8 cellular contexts compared by ENCODE assay signal in the genomic region with DNA sequence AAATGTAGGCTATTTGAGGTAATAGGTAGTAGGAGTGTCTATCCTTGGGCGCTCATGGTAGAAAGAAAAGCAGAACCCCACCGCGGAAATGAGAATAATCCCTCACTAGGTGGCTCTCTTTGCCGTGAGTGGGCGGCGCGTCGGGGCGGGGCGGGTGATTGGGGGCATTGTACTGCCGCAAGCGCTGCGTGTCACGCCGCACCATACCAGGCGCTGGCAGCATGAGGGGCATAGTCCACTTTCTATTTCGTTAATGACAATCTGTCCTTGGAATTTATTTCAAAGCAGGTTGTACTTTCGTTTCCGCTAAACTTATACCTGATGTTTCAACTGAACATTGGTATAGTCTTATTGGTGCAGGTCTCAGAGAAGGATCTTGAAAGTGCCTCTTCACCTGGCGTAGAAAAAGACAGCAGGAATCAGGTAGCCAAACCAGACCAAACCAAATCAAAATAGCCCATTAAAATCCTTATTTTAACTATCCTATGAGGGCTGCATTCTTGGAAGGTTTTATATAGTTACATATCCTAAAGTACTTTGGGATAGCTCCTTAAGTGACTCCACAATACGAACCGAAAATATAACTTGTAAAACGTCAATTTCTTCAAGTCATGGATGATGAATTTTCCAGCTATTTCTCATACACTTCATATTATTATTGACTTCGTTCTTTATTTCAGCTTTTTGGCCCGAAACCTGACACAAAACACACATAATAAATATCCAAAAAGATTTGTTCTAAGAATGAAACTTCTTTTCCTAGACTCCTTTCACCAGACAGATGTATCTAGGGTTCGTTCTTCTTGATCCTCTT. TPM values are rescaled to one million over a fixed set of nuclear protein-coding genes. Genes with fewer than 3 reads are reported as not detected.
DNase-seq lines count a peak whose midpoint lies in the region; ATAC-seq and TF ChIP-seq lines count a peak whose summit lies in the region.

No MANE protein-coding gene starts in this region.

- peak overlapping the region in 2 of 3 donors; percentile 97 to 98 for H3K4me3 Mint-ChIP-seq in T-cell

- peak in 1 of 2 donors; percentile 58 for TF ChIP-seq POLR2A in adrenal gland (IDR thresholded peaks at IDR 0.05)
- peak; percentile 36 for TF ChIP-seq POLR2A in prostate gland (IDR thresholded peaks at IDR 0.05)

- H3K4me3 ChIP-seq in GM08714 (ENCODE audit: low read length) (peak overlapping the region; percentile 86), adrenal gland (peak overlapping the region in 3 of 4 donors; percentile 19 to 87 (median 87)), left ventricle myocardium inferior (peak overlapping the region; percentile 98), prostate gland (peak overlapping the region; percentile 94 to 96), urinary bladder (ENCODE audit: low read depth, low read length) (peak overlapping the region; percentile 79)

- peak overlapping the region; percentile 98 to 100 for H3K27ac Mint-ChIP-seq in T-cell

- H3K9me3 Mint-ChIP-seq in T-cell: no peaks in the 10 kb centered on the region

- CTCF ChIA-PET in T-cell (lab: Charles Lee): interaction anchor here (0.6 to 1.7 kb wide), 8 partner anchors 40 to 214 kb away, joined by 3 to 7 read pairs (median 4); no protein-coding TSS in a partner anchor

- 0 to 1% (median 1%) methylated on average over 26 of the region's 26 CpGs for WGBS in adrenal gland, 4 donors
- 0% methylated on average over 26 of the region's 26 CpGs for WGBS in prostate gland
- WGBS in urinary bladder: under 1% methylated on average over 26 of the region's 26 CpGs

- no peaks in the 10 kb centered on the region for H3K9me3 ChIP-seq in adrenal gland (replicated peaks in 1 of 3)
- no peaks in the 10 kb centered on the region for H3K9me3 ChIP-seq in left ventricle myocardium inferior (replicated peaks)
- H3K9me3 ChIP-seq in prostate gland: no peaks in the 10 kb centered on the region

- POLR2A ChIA-PET in T-cell (lab: Charles Lee): interaction anchor here (0.6 to 1.2 kb wide), 3 partner anchors 54 to 185 kb away, joined by 3 read pairs; no protein-coding TSS in a partner anchor

- peaks cover 7 to 19% of the 10 kb centered on the region in 2 donors for H3K4me1 ChIP-seq in adrenal gland (replicated peaks in 1 of 2)
- H3K4me1 ChIP-seq in left ventricle myocardium inferior: peaks cover 45% of the 10 kb centered on the region
- peaks cover 10% of the 10 kb centered on the region for H3K4me1 ChIP-seq in prostate gland (replicated peaks)
- H3K4me1 ChIP-seq in urinary bladder (ENCODE audit: insufficient read depth): peaks cover 1% of the 10 kb centered on the region

- H3K27me3 ChIP-seq in adrenal gland (no peaks in the 10 kb centered on the region), left ventricle myocardium inferior (ENCODE audit: low read depth) (no peaks in the 10 kb centered on the region), prostate gland (replicated peaks; ENCODE audit: insufficient read depth) (no peaks in the 10 kb centered on the region)

- peak; percentile 84 for DNase-seq in NCI-H146 (lab: John Stamatoyannopoulos, UW)
- DNase-seq in T-cell: peak; percentile 75 to 93 (median 89)
- peak; percentile 84 to 93 (median 87) for DNase-seq in adrenal gland
- peak; percentile 86 for DNase-seq in left ventricle myocardium inferior
- peak; percentile 75 for DNase-seq in prostate gland (ENCODE audit: low spot score)

- ATAC-seq in HG02759 (IDR thresholded peaks at IDR 0.05; ENCODE audit: unreplicated experiment) (peak; percentile 49), T-cell (replicated peaks in 1 of 4) (peak; percentile 53 to 57 (median 56))

- H3K36me3 ChIP-seq in adrenal gland (replicated peaks in 1 of 2): no peaks in the 10 kb centered on the region
- H3K36me3 ChIP-seq in left ventricle myocardium inferior: no peaks in the 10 kb centered on the region
- no peaks in the 10 kb centered on the region for H3K36me3 ChIP-seq in prostate gland
- H3K36me3 ChIP-seq in urinary bladder (ENCODE audit: insufficient read depth): no peaks in the 10 kb centered on the region

- peak; percentile 20 to 62 (median 48) for TF ChIP-seq CTCF in adrenal gland (IDR thresholded peaks at IDR 0.05)
- peak; percentile 73 for TF ChIP-seq CTCF in left ventricle myocardium inferior (IDR thresholded peaks at IDR 0.05; ENCODE audit: borderline replicate concordance)
- peak; percentile 32 to 63 (median 55) for TF ChIP-seq CTCF in prostate gland (IDR thresholded peaks at IDR 0.05)

- H3K27ac ChIP-seq in adrenal gland (peak overlapping the region; percentile 85 to 99 (median 97)), left ventricle myocardium inferior (replicated peaks) (peak overlapping the region; percentile 99), prostate gland (peak overlapping the region; percentile 95 to 96), urinary bladder (ENCODE audit: low read depth) (peak overlapping the region; percentile 97)

- H3K36me3 Mint-ChIP-seq in T-cell: no peaks in the 10 kb centered on the region

- peaks cover 6 to 21% (median 18%) of the 10 kb centered on the region in 3 donors for H3K4me1 Mint-ChIP-seq in T-cell

- intact Hi-C loops in adrenal gland (cut with DNase I) (loop anchor here in 1 of 2 donors (5.0 kb wide), 1 partner anchor 157 kb away; no protein-coding TSS in a partner anchor), left ventricle myocardium inferior (cut with micrococcal nuclease) (loop anchor here (10.0 kb wide), 1 partner anchor 164 kb away; a partner anchor contains a TSS), prostate gland (cut with DNase I) (loop anchor here (5.0 to 10.0 kb wide), 4 partner anchors 77 to 444 kb away; a partner anchor contains a TSS)

- H3K27me3 Mint-ChIP-seq in T-cell: no peaks in the 10 kb centered on the region

RNA-seq across cellular contexts. Expression of a gene that starts 1.9 kb away (rescaled TPM):
- total RNA-seq in T-cell (10 to 100 TPM; 52.6 to 59.0 (median 54.6) TPM), adrenal gland (10 to 100 TPM; 29.0 to 54.4 (median 39.5) TPM), left ventricle myocardium inferior (41.6 TPM), prostate gland (10 to 100 TPM; 60.9 to 92.8 TPM), urinary bladder (47.5 TPM)
- polyA plus RNA-seq in adrenal gland (10 to 100 TPM; 15.4 to 49.9 (median 21.4) TPM), urinary bladder (23.6 TPM)

RNA-seq across cellular contexts. Expression of a gene that starts 52.2 kb away (rescaled TPM):
- total RNA-seq in T-cell (under 1 TPM in 1 of 5 donors, not detected in 4; 0.16 TPM), adrenal gland (1 to 10 TPM in 5 of 8 donors, under 1 TPM in 3; 0.35 to 6.0 (median 2.9) TPM), left ventricle myocardium inferior (3.4 TPM), prostate gland (10 to 100 TPM in 1 of 2 donors, under 1 TPM in 1; 0.27 to 41.0 TPM), urinary bladder (2.4 TPM)
- polyA plus RNA-seq in adrenal gland (1 to 10 TPM in 2 of 3 donors, under 1 TPM in 1; 0.51 to 6.1 (median 4.2) TPM), urinary bladder (1.4 TPM)

Comparison
In these comparisons a context has a peak if more than half of its experiments do, and no peak if none do; other contexts are left out.
1. Peak in every context shown above with its lines: DNase-seq, ATAC-seq, H3K4me3 ChIP-seq and H3K27ac ChIP-seq.